Comparison of ENCODE assay signal across 10 cellular contexts in genomic region chr3:109336272-109336957, GRCh38. TPM values are rescaled to one million over a fixed set of nuclear protein-coding genes. Genes with fewer than 3 reads are reported as not detected.
DNase-seq lines count a peak whose midpoint lies in the region; ATAC-seq, FAIRE-seq and TF ChIP-seq lines count a peak whose summit lies in the region.
"Had no signal": no experiment of that assay in that cellular context is flagged by ENCODE, and none has a peak within 500 bp of the region (broad histone marks: within the 10 kb centered on the region; RNA-seq: fewer than 3 reads in every experiment).

No MANE protein-coding gene starts in this region.

- peak overlapping the region; percentile 92 for H3K4me3 Mint-ChIP-seq in astrocyte (ENCODE audit: unreplicated experiment)
- peak overlapping the region; percentile 54 for H3K4me3 Mint-ChIP-seq in stimulated activated memory B cell treated with anti-CD40 and anti-IgM and Interleukin-4, amounts not matched to agents 10 μg/mL and 1 μg/mL and 100 μg/mL, for 72 hours

- H3K79me2 ChIP-seq in astrocyte (ENCODE audit: insufficient read depth, low read length) = no peaks in the 10 kb centered on the region

- H3K27me3 Mint-ChIP-seq in astrocyte (ENCODE audit: low read depth, unreplicated experiment) = no peaks in the 10 kb centered on the region
- peaks cover 35% of the 10 kb centered on the region for H3K27me3 Mint-ChIP-seq in stimulated activated memory B cell treated with anti-CD40 and anti-IgM and Interleukin-4, amounts not matched to agents 10 μg/mL and 1 μg/mL and 100 μg/mL, for 72 hours

- peaks cover 3% of the 10 kb centered on the region for H3K9me3 Mint-ChIP-seq in astrocyte (ENCODE audit: unreplicated experiment)
- H3K9me3 Mint-ChIP-seq in stimulated activated memory B cell treated with anti-CD40 and anti-IgM and Interleukin-4, amounts not matched to agents 10 μg/mL and 1 μg/mL and 100 μg/mL, for 72 hours = no peaks in the 10 kb centered on the region

- ATAC-seq in stimulated activated memory B cell treated with anti-CD40 and anti-IgM and Interleukin-4, amounts not matched to agents 10 μg/mL and 1 μg/mL and 100 μg/mL, for 72 hours = no peak
- ATAC-seq in GM18519 (IDR thresholded peaks at IDR 0.05; ENCODE audit: low FRiP score, unreplicated experiment) = no peak

- H3K4me1 Mint-ChIP-seq in astrocyte (ENCODE audit: low read depth, unreplicated experiment) = peaks cover 15% of the 10 kb centered on the region
- H3K4me1 Mint-ChIP-seq in stimulated activated memory B cell treated with anti-CD40 and anti-IgM and Interleukin-4, amounts not matched to agents 10 μg/mL and 1 μg/mL and 100 μg/mL, for 72 hours = peaks cover 6% of the 10 kb centered on the region

- H3K4me2 ChIP-seq in astrocyte (ENCODE audit: low read length) = peak overlapping the region; percentile 99

- no peaks in the 10 kb centered on the region for H4K20me1 ChIP-seq in astrocyte (ENCODE audit: insufficient read depth, low read length)

- peaks cover 7% of the 10 kb centered on the region for H3K36me3 Mint-ChIP-seq in astrocyte (ENCODE audit: low read depth, unreplicated experiment)
- no peaks in the 10 kb centered on the region for H3K36me3 Mint-ChIP-seq in stimulated activated memory B cell treated with anti-CD40 and anti-IgM and Interleukin-4, amounts not matched to agents 10 μg/mL and 1 μg/mL and 100 μg/mL, for 72 hours

- DNase-seq in NT2/D1 (ENCODE audit: low read depth, low spot score) = no peak
- DNase-seq in astrocyte (ENCODE audit: low read depth) = peak; percentile 49
- peak; percentile 79 for DNase-seq in islet precursor cell
- no peak for DNase-seq in NCI-H1436 treated with DMSO at 0.1 percent for 48 hours (lab: John Stamatoyannopoulos, UW)
- DNase-seq in NCI-H2081 treated with DMSO at 0.1 percent for 48 hours (lab: John Stamatoyannopoulos, UW) = no peak

- no peak for FAIRE-seq in astrocyte (lab: Jason Lieb, UNC)
- FAIRE-seq: TTC549 had no signal

- H3K36me3 ChIP-seq in NT2/D1 (ENCODE audit: insufficient read depth, insufficient read length, low read length) (peaks cover 50% of the 10 kb centered on the region), astrocyte (ENCODE audit: insufficient read depth, low read length) (no peaks in the 10 kb centered on the region)

- TF ChIP-seq CTCF in astrocyte (IDR thresholded peaks at IDR 0.05; ENCODE audit: insufficient read depth, low read depth, low read length) = no peak

- peak overlapping the region; percentile 45 for H3K27ac ChIP-seq in astrocyte (ENCODE audit: low read depth, low read length)

- peak overlapping the region; percentile 86 for H2AFZ ChIP-seq in astrocyte (ENCODE audit: low read depth, low read length)

- peak overlapping the region; percentile 100 for H3K27ac Mint-ChIP-seq in astrocyte (ENCODE audit: unreplicated experiment)
- no peak overlapping the region for H3K27ac Mint-ChIP-seq in stimulated activated memory B cell treated with anti-CD40 and anti-IgM and Interleukin-4, amounts not matched to agents 10 μg/mL and 1 μg/mL and 100 μg/mL, for 72 hours

- H3K9me3 ChIP-seq in NT2/D1 (ENCODE audit: insufficient read depth, low read length) (no peaks in the 10 kb centered on the region), astrocyte (ENCODE audit: insufficient read depth, low read depth, low read length) (no peaks in the 10 kb centered on the region)

- no peaks in the 10 kb centered on the region for H3K27me3 ChIP-seq in NT2/D1 (ENCODE audit: insufficient read depth, insufficient read length)
- no peaks in the 10 kb centered on the region for H3K27me3 ChIP-seq in astrocyte (ENCODE audit: insufficient read depth, low read length)

- H3K9ac ChIP-seq in NT2/D1 (ENCODE audit: insufficient read length, low read depth) = peak overlapping the region; percentile 80
- peak overlapping the region; percentile 84 for H3K9ac ChIP-seq in astrocyte (ENCODE audit: low read length)

- peak overlapping the region; percentile 76 for H3K4me3 ChIP-seq in NT2/D1 (ENCODE audit: insufficient read length, low read depth)
- H3K4me3 ChIP-seq in astrocyte (ENCODE audit: insufficient read depth, low read depth, low read length) = peak overlapping the region; percentile 67
- H3K4me3 ChIP-seq: lung had no signal

- no peaks in the 10 kb centered on the region for H3K4me1 ChIP-seq in NT2/D1 (ENCODE audit: insufficient read depth, insufficient read length)
- no peaks in the 10 kb centered on the region for H3K4me1 ChIP-seq in astrocyte (ENCODE audit: insufficient read depth, low read length)

RNA-seq across cellular contexts. Expression of gene DPPA4, which starts 0.9 kb away (rescaled TPM):
- total RNA-seq in astrocyte = 81.5 and 83.0 TPM in 2 replicates
- total RNA-seq: HT1080 had no signal

RNA-seq across cellular contexts. Expression of gene DPPA2, which starts 20.1 kb away (rescaled TPM):
- 0.48 and 0.89 TPM in 2 replicates for total RNA-seq in astrocyte
- total RNA-seq: HT1080, lung had no signal

Comparison
In these comparisons a context has a peak if more than half of its experiments do, and no peak if none do; other contexts are left out.
1. DNase-seq: peak in astrocyte (single experiment) and islet precursor cell (single experiment); none in NT2/D1 (single experiment), NCI-H1436 treated with DMSO at 0.1 percent for 48 hours (single experiment) and NCI-H2081 treated with DMSO at 0.1 percent for 48 hours (single experiment).